8 cellular contexts compared by ENCODE assay signal in the genomic region with DNA sequence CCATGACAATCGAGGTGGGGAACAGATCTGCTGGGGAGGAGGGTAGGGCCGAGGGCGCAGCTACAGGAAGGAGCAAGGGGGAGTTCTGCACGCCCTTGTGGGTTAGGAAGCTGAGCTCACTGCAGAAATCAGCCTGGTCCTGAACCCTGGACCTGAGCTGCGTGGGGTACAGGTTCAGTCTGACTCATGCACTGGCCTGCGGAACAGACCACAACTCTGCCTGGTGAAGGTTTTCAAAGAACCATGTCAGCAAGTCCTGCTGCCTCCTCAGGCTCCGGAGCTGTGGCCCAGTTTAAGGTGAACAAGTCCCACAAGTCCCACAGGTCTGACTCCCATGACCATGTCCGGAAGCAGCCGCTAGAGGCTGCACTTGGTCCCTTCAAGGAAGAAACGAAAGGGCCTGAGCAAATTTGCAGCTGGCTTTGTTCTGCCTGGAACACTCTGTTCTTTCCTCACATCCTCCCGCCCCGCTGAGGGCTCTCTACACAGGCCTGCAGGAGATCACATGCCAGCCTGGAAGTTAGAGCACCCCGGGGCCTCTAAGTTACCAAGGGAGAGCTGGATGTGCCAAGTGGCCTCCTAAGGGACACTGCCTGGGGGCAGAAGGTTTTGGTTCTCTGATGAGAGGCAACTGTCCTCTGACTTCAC. TPM values are rescaled to one million over a fixed set of nuclear protein-coding genes. Genes with fewer than 3 reads are reported as not detected.
DNase-seq lines count a peak whose midpoint lies in the region; ATAC-seq and TF ChIP-seq lines count a peak whose summit lies in the region.

No MANE protein-coding gene starts in this region.

- DNase-seq in BE2C (peak; percentile 81), NCI-H748 treated with DMSO at 0.1 percent for 48 hours (lab: John Stamatoyannopoulos, UW) (peak; percentile 56), endodermal cell (peak; percentile 96)
- peak; percentile 48 to 49 for DNase-seq in activated CD8-positive, alpha-beta memory T cell treated with anti-CD3 and anti-CD28 coated beads for 1 hour (ENCODE audit: extremely low read depth in 1 of 2, low read depth in 1 of 2)
- DNase-seq in stimulated activated CD8-positive, alpha-beta memory T cell treated with anti-CD3 and anti-CD28 coated beads, Interleukin-7, amount 100 ng/mL, for 4 hours (ENCODE audit: low read depth in 2 of 2) = peak; percentile 50 to 66

- H3K36me3 ChIP-seq in BE2C (no peaks in the 10 kb centered on the region), endodermal cell (ENCODE audit: control insufficient read depth, insufficient read depth, low read length) (no peaks in the 10 kb centered on the region), mucosa of rectum (ENCODE audit: control insufficient read depth in 2 of 2, insufficient read depth in 2 of 2, low read length in 2 of 2) (no peaks in the 10 kb centered on the region)

- H3K27me3 Mint-ChIP-seq in endodermal cell (ENCODE audit: insufficient read depth) = peaks cover 9% of the 10 kb centered on the region

- no peaks in the 10 kb centered on the region for H3K9me3 Mint-ChIP-seq in endodermal cell

- TF ChIP-seq CTCF in BE2C (IDR thresholded peaks at IDR 0.05; ENCODE audit: low read depth, low read length) (peak; percentile 97), endodermal cell (conservative IDR thresholded peaks at IDR 0.05) (peak; percentile 91)

- no peak overlapping the region for H3K9ac ChIP-seq in endodermal cell (ENCODE audit: extremely low read depth, low read length, poor library complexity, severe bottlenecking)
- H3K9ac ChIP-seq in mucosa of rectum (ENCODE audit: low read depth in 1 of 2, low read length in 2 of 2) = peak overlapping the region; percentile 35 to 46

- H3K9me3 ChIP-seq in BE2C (no peaks in the 10 kb centered on the region), endodermal cell (ENCODE audit: control insufficient read depth, low read length) (no peaks in the 10 kb centered on the region), mucosa of rectum (ENCODE audit: control insufficient read depth in 2 of 2, low read length in 2 of 2) (no peaks in the 10 kb centered on the region)

- H3K4me1 ChIP-seq in BE2C = peaks cover 4% of the 10 kb centered on the region; the same call in 1 of the 2 replicates
- peaks cover 16% of the 10 kb centered on the region for H3K4me1 ChIP-seq in endodermal cell (ENCODE audit: control insufficient read depth, insufficient read depth, low read length)
- H3K4me1 ChIP-seq in mucosa of rectum (ENCODE audit: control insufficient read depth in 2 of 2, insufficient read depth in 2 of 2, low read length in 2 of 2) = peaks cover 17 to 30% of the 10 kb centered on the region in 2 donors

- H3K4me3 Mint-ChIP-seq in endodermal cell = no peak overlapping the region

- H3K27ac Mint-ChIP-seq in endodermal cell = peak overlapping the region; percentile 34

- no peaks in the 10 kb centered on the region for H3K36me3 Mint-ChIP-seq in endodermal cell (ENCODE audit: low read depth)

- WGBS in endodermal cell (ENCODE audit: insufficient coverage in 1 of 2, insufficient read length in 1 of 2), 2 experiments = 32 to 34% methylated on average over 12 to 13 of the region's 13 CpGs

- H3K27ac ChIP-seq in endodermal cell (ENCODE audit: low read depth, low read length) (no peak overlapping the region), mucosa of rectum (ENCODE audit: low read depth in 2 of 2, low read length in 2 of 2) (peak overlapping the region; percentile 76 to 77)

- H3K27me3 ChIP-seq in BE2C = no peaks in the 10 kb centered on the region
- H3K27me3 ChIP-seq in endodermal cell (ENCODE audit: control insufficient read depth, insufficient read depth, low read length, poor library complexity, severe bottlenecking) = no peaks in the 10 kb centered on the region
- no peaks in the 10 kb centered on the region for H3K27me3 ChIP-seq in mucosa of rectum (ENCODE audit: control insufficient read depth in 2 of 2, insufficient read depth in 2 of 2, low read length in 2 of 2)

- peaks cover 48% of the 10 kb centered on the region for H3K4me1 Mint-ChIP-seq in endodermal cell

- peak; percentile 74 for ATAC-seq in GM19023 (IDR thresholded peaks at IDR 0.05; ENCODE audit: unreplicated experiment)
- peak; percentile 70 for ATAC-seq in HG03175 (IDR thresholded peaks at IDR 0.05; ENCODE audit: unreplicated experiment)

- H3K4me3 ChIP-seq in BE2C (ENCODE audit: low read depth, low read length) (no peak overlapping the region), endodermal cell (ENCODE audit: low read length) (no peak overlapping the region), mucosa of rectum (ENCODE audit: low read length in 2 of 2) (peak overlapping the region; percentile 37 to 47)

RNA-seq across cellular contexts. Expression of gene AKAP13, which starts 49.3 kb away (rescaled TPM):
- polyA plus RNA-seq in BE2C (2012; ENCODE audit: insufficient read depth, insufficient read length, low read depth) = 29.8 TPM
- total RNA-seq in endodermal cell = 100 to 1,000 TPM; 115 to 131 TPM
- 35.6 TPM for polyA plus RNA-seq in endodermal cell (2013, experiment 1 of 2)
- 46.4 TPM for polyA plus RNA-seq in endodermal cell (2013, experiment 2 of 2)

Comparison
In these comparisons a context has a peak if more than half of its experiments do, and no peak if none do; other contexts are left out.
1. H3K4me3 ChIP-seq: peak in mucosa of rectum (2 of 2); none in BE2C (single experiment) and endodermal cell (single experiment).
2. Peak in every context shown above with its lines, with median percentiles within 50 percentile points of each other: DNase-seq.